8 cellular contexts compared by ENCODE assay signal in genomic region chr6:158026054-158026900, GRCh38. TPM values are rescaled to one million over a fixed set of nuclear protein-coding genes. Genes with fewer than 3 reads are reported as not detected.
DNase-seq lines count a peak whose midpoint lies in the region; ATAC-seq, FAIRE-seq and TF ChIP-seq lines count a peak whose summit lies in the region.

No MANE protein-coding gene starts in this region.

- H3K9me3 Mint-ChIP-seq in naive thymus-derived CD4-positive, alpha-beta T cell: peaks cover 0 to 2% (median 0%) of the 10 kb centered on the region in 11 donors
- H3K9me3 Mint-ChIP-seq in stimulated activated naive CD8-positive, alpha-beta T cell treated with anti-CD3 and anti-CD28 coated beads, Interleukin-15, Interleukin-2, amounts not matched to agents 100 ng/mL and 50 ng/mL, for 24 hours: no peaks in the 10 kb centered on the region

- H3K9me1 ChIP-seq in endothelial cell of umbilical vein (replicated peaks; ENCODE audit: control insufficient read depth, extremely low read depth, insufficient read depth, low read length): no peaks in the 10 kb centered on the region

- H4K20me1 ChIP-seq in endothelial cell of umbilical vein (replicated peaks; ENCODE audit: control insufficient read depth, extremely low read depth, insufficient read depth, low read length): no peaks in the 10 kb centered on the region

- H3K27me3 ChIP-seq in endothelial cell of umbilical vein (ENCODE audit: control insufficient read depth in 2 of 2, insufficient read depth in 2 of 2, low read length in 2 of 2): no peaks in the 10 kb centered on the region
- H3K27me3 ChIP-seq in naive thymus-derived CD4-positive, alpha-beta T cell (ENCODE audit: control insufficient read depth in 2 of 2, insufficient read depth in 2 of 2, low read length in 2 of 2): no peaks in the 10 kb centered on the region

- TSS peak; percentile 84 for BruUV-seq in endothelial cell of umbilical vein (replicated peaks; lab: Mats Ljungman, UMichigan)

- H3K9ac ChIP-seq in endothelial cell of umbilical vein (replicated peaks; ENCODE audit: extremely low read depth, insufficient read depth, low read length): peak overlapping the region; percentile 65

- peak; percentile 83 for ATAC-seq in HG03432 (IDR thresholded peaks at IDR 0.05; ENCODE audit: unreplicated experiment)
- peak; percentile 84 for ATAC-seq in naive thymus-derived CD4-positive, alpha-beta T cell

- peak overlapping the region; percentile 79 to 86 (median 84) for H3K4me3 Mint-ChIP-seq in naive thymus-derived CD4-positive, alpha-beta T cell
- H3K4me3 Mint-ChIP-seq in stimulated activated naive CD8-positive, alpha-beta T cell treated with anti-CD3 and anti-CD28 coated beads, Interleukin-15, Interleukin-2, amounts not matched to agents 100 ng/mL and 50 ng/mL, for 24 hours: peak overlapping the region; percentile 82

- H2AFZ ChIP-seq in endothelial cell of umbilical vein (ENCODE audit: low read depth, low read length): no peak overlapping the region

- FAIRE-seq in endothelial cell of umbilical vein (lab: Jason Lieb, UNC): peak; percentile 98

- no peaks in the 10 kb centered on the region for H3K9me3 ChIP-seq in endothelial cell of umbilical vein (replicated peaks; ENCODE audit: control insufficient read depth, insufficient read depth, low read length)
- H3K9me3 ChIP-seq in naive thymus-derived CD4-positive, alpha-beta T cell (ENCODE audit: control insufficient read depth in 2 of 3, low read length in 3 of 3): no peaks in the 10 kb centered on the region

- H3K36me3 Mint-ChIP-seq in naive thymus-derived CD4-positive, alpha-beta T cell: peaks cover under 1 to 17% (median 9%) of the 10 kb centered on the region in 5 donors
- H3K36me3 Mint-ChIP-seq in stimulated activated naive CD8-positive, alpha-beta T cell treated with anti-CD3 and anti-CD28 coated beads, Interleukin-15, Interleukin-2, amounts not matched to agents 100 ng/mL and 50 ng/mL, for 24 hours (ENCODE audit: low read depth): peaks cover 19% of the 10 kb centered on the region

- H3K36me3 ChIP-seq in endothelial cell of umbilical vein (ENCODE audit: control insufficient read depth in 2 of 2, extremely low read depth in 1 of 2, insufficient read depth in 2 of 2, low read length in 2 of 2): peaks cover 0 to 3% of the 10 kb centered on the region in 2 experiments
- peaks cover 0 to 14% (median 0%) of the 10 kb centered on the region in 3 experiments for H3K36me3 ChIP-seq in naive thymus-derived CD4-positive, alpha-beta T cell (ENCODE audit: control insufficient read depth in 2 of 3, insufficient read depth in 3 of 3, low read length in 3 of 3)

- peaks cover 56% of the 10 kb centered on the region for H3K79me2 ChIP-seq in endothelial cell of umbilical vein (ENCODE audit: control insufficient read depth, insufficient read depth, low read length)

- intact Hi-C loops in endothelial cell of umbilical vein (cut with micrococcal nuclease): loop anchor here (1.0 kb wide), 6 partner anchors 14 to 45 kb away; partner anchors contain the start of gene SYNJ2
- intact Hi-C loops in naive thymus-derived CD4-positive, alpha-beta T cell (cut with micrococcal nuclease): loop anchor here (1.0 to 5.0 kb wide), 15 partner anchors 17 to 646 kb away; partner anchors contain the start of genes GTF2H5 (in 2 of the 2), SERAC1 (in 2 of the 2), SYNJ2 (in 2 of the 2) and ZDHHC14 (in 1 of the 2)

- peaks cover 20 to 40% (median 35%) of the 10 kb centered on the region in 7 donors for H3K4me1 Mint-ChIP-seq in naive thymus-derived CD4-positive, alpha-beta T cell
- peaks cover 49% of the 10 kb centered on the region for H3K4me1 Mint-ChIP-seq in stimulated activated naive CD8-positive, alpha-beta T cell treated with anti-CD3 and anti-CD28 coated beads, Interleukin-15, Interleukin-2, amounts not matched to agents 100 ng/mL and 50 ng/mL, for 24 hours (ENCODE audit: low read depth)

- peak overlapping the region; percentile 88 to 98 (median 97) for H3K27ac Mint-ChIP-seq in naive thymus-derived CD4-positive, alpha-beta T cell
- peak overlapping the region; percentile 99 for H3K27ac Mint-ChIP-seq in stimulated activated naive CD8-positive, alpha-beta T cell treated with anti-CD3 and anti-CD28 coated beads, Interleukin-15, Interleukin-2, amounts not matched to agents 100 ng/mL and 50 ng/mL, for 24 hours

- TF ChIP-seq CTCF in endothelial cell of umbilical vein (IDR thresholded peaks at IDR 0.05; ENCODE audit: extremely low read depth in 1 of 2, insufficient read depth in 1 of 2, low read depth in 1 of 2, low read length in 2 of 2): peak; percentile 74 to 90

- TF ChIP-seq POLR2A in endothelial cell of umbilical vein (IDR thresholded peaks at IDR 0.05; ENCODE audit: low read depth, low read length): no peak

- no peaks in the 10 kb centered on the region for H3K27me3 Mint-ChIP-seq in naive thymus-derived CD4-positive, alpha-beta T cell
- H3K27me3 Mint-ChIP-seq in stimulated activated naive CD8-positive, alpha-beta T cell treated with anti-CD3 and anti-CD28 coated beads, Interleukin-15, Interleukin-2, amounts not matched to agents 100 ng/mL and 50 ng/mL, for 24 hours: no peaks in the 10 kb centered on the region

- dilution Hi-C loops in endothelial cell of umbilical vein (cut with MboI; ENCODE audit: extremely low pct_ligation_motif_present, low sequenced_read_pairs): no loop called here

- H3K4me2 ChIP-seq in endothelial cell of umbilical vein (ENCODE audit: insufficient read depth, low read length): peak overlapping the region; percentile 6

- DNase-seq in AML-193 (lab: John Stamatoyannopoulos, UW): peak; percentile 32 to 36
- DNase-seq in GM19240 (ENCODE audit: insufficient read length, low spot score): peak; percentile 74
- DNase-seq in NK-92 treated with Interleukin-12 subunit alpha and Interleukin-12 subunit beta, amount 100 ng/mL, for 24 hours (lab: John Stamatoyannopoulos, UW): peak; percentile 71
- DNase-seq in activated CD8-positive, alpha-beta memory T cell treated with anti-CD3 and anti-CD28 coated beads, Interleukin-2, amount 50 U/mL, for 24 hours (ENCODE audit: extremely low read depth): peak; percentile 54
- peak; percentile 98 for DNase-seq in endothelial cell of umbilical vein (ENCODE audit: low read depth, low spot score)
- DNase-seq in naive thymus-derived CD4-positive, alpha-beta T cell: peak; percentile 67 to 94 (median 82)

- POLR2A ChIA-PET in endothelial cell of umbilical vein (lab: Charles Lee): interaction anchor here (0.5 to 1.5 kb wide), 6 partner anchors 9 to 63 kb away, joined by 3 to 8 read pairs (median 4); no protein-coding TSS in a partner anchor
- POLR2A ChIA-PET in naive thymus-derived CD4-positive, alpha-beta T cell (lab: Charles Lee): interaction anchor here (0.6 to 2.1 kb wide), 16 partner anchors 10 to 269 kb away, joined by 3 to 20 read pairs (median 4); partner anchors contain the start of gene SYNJ2

- H3K27ac ChIP-seq in endothelial cell of umbilical vein (ENCODE audit: insufficient read depth, low read depth, low read length): peak overlapping the region; percentile 83
- peak overlapping the region; percentile 73 for H3K27ac ChIP-seq in naive thymus-derived CD4-positive, alpha-beta T cell (ENCODE audit: low read depth, low read length)

- peaks cover 32% of the 10 kb centered on the region for H3K4me1 ChIP-seq in endothelial cell of umbilical vein (ENCODE audit: control insufficient read depth, extremely low read depth, insufficient read depth, low read length)
- H3K4me1 ChIP-seq in naive thymus-derived CD4-positive, alpha-beta T cell (ENCODE audit: control insufficient read depth in 2 of 2, insufficient read depth in 2 of 2, low read length in 2 of 2): peaks cover 22 to 23% of the 10 kb centered on the region in 2 donors

- H3K4me3 ChIP-seq in endothelial cell of umbilical vein (replicated peaks in 1 of 3; ENCODE audit: insufficient read depth in 1 of 3, low read depth in 1 of 3, low read length in 3 of 3): no peak overlapping the region
- H3K4me3 ChIP-seq in naive thymus-derived CD4-positive, alpha-beta T cell (ENCODE audit: low read length): peak overlapping the region; percentile 44

- CTCF ChIA-PET in endothelial cell of umbilical vein (lab: Charles Lee): interaction anchor here (0.7 to 3.9 kb wide), 26 partner anchors 9 to 269 kb away, joined by 3 to 45 read pairs (median 5); partner anchors contain the start of gene SYNJ2
- CTCF ChIA-PET in naive thymus-derived CD4-positive, alpha-beta T cell (lab: Charles Lee): interaction anchor here (0.7 to 3.6 kb wide), 25 partner anchors 9 to 271 kb away, joined by 3 to 37 read pairs (median 5); no protein-coding TSS in a partner anchor

TF ChIP-seq in endothelial cell of umbilical vein, 7 proteins besides CTCF, POLR2A, EP300 and RAD21:
- TF ChIP-seq MYC (IDR thresholded peaks at IDR 0.05; ENCODE audit: low read depth, low read length) (no peak), POLR2AphosphoS5 (IDR thresholded peaks at IDR 0.05; ENCODE audit: insufficient read depth, low read depth, low read length) (peak; percentile 82), EZH2 (IDR thresholded peaks at IDR 0.05; ENCODE audit: borderline replicate concordance, low read depth, low read length, severe bottlenecking) (no peak), MAX (IDR thresholded peaks at IDR 0.05; ENCODE audit: insufficient read depth, insufficient read length) (no peak), FOS (IDR thresholded peaks at IDR 0.05; ENCODE audit: borderline replicate concordance, insufficient read depth, low read length) (no peak), JUN (IDR thresholded peaks at IDR 0.05; ENCODE audit: borderline replicate concordance, insufficient read depth, insufficient read length, low read depth) (peak; percentile 73)
TF ChIP-seq in endothelial cell of umbilical vein: peak in this region for 2.

RNA-seq across cellular contexts. Expression of gene SYNJ2, which starts 44.6 kb away (rescaled TPM):
- 71.8 and 78.2 TPM in 2 replicates for total RNA-seq in endothelial cell of umbilical vein
- 32.4 and 35.1 TPM in 2 replicates for polyA plus RNA-seq in endothelial cell of umbilical vein
- polyA plus RNA-seq in endothelial cell of umbilical vein (2011; cell fraction: cytosol; rRNA removed): 42.1 and 44.6 TPM in 2 replicates
- polyA plus RNA-seq in endothelial cell of umbilical vein (2011; cell fraction: nucleus; rRNA removed): 85.0 and 90.0 TPM in 2 replicates
- polyA plus RNA-seq in endothelial cell of umbilical vein (2012): 28.3 and 54.5 TPM in 2 replicates
- 76.8 and 82.3 TPM in 2 replicates for polyA minus RNA-seq in endothelial cell of umbilical vein
- polyA minus RNA-seq in endothelial cell of umbilical vein (2011; cell fraction: cytosol; rRNA and poly(A)+ RNA removed): 12.2 TPM
- polyA minus RNA-seq in endothelial cell of umbilical vein (2011; cell fraction: nucleus; rRNA and poly(A)+ RNA removed): 77.9 and 82.2 TPM in 2 replicates
- 10 to 100 TPM; 22.4 to 36.6 (median 22.5) TPM for total RNA-seq in naive thymus-derived CD4-positive, alpha-beta T cell
- polyA plus RNA-seq in naive thymus-derived CD4-positive, alpha-beta T cell: 10 to 100 TPM; 12.0 to 18.0 TPM

Comparison
In these comparisons a context has a peak if more than half of its experiments do, and no peak if none do; other contexts are left out.
1. DNase-seq: peak in every context shown above with its lines; median percentile 98 in endothelial cell of umbilical vein; 82 in naive thymus-derived CD4-positive, alpha-beta T cell; 74 in GM19240; 71 in NK-92 treated with Interleukin-12 subunit alpha and Interleukin-12 subunit beta, amount 100 ng/mL, for 24 hours; 54 in activated CD8-positive, alpha-beta memory T cell treated with anti-CD3 and anti-CD28 coated beads, Interleukin-2, amount 50 U/mL, for 24 hours; 34 in AML-193.